Comparison of ENCODE assay signal across 9 cellular contexts in genomic region chr9:34988218-34989055, GRCh38. TPM values are rescaled to one million over a fixed set of nuclear protein-coding genes. Genes with fewer than 3 reads are reported as not detected.
DNase-seq lines count a peak whose midpoint lies in the region; ATAC-seq and TF ChIP-seq lines count a peak whose summit lies in the region.
"Had no signal": no experiment of that assay in that cellular context is flagged by ENCODE, and none has a peak within 500 bp of the region (broad histone marks: within the 10 kb centered on the region; RNA-seq: fewer than 3 reads in every experiment).

No MANE protein-coding gene starts in this region.

- H3K4me3 Mint-ChIP-seq in naive thymus-derived CD8-positive, alpha-beta T cell, result peak overlapping the region; percentile 88 to 99 (median 96)

- H3K9me3 ChIP-seq in tibial nerve, result no peaks in the 10 kb centered on the region

- WGBS in tibial nerve, 2 donors, result 13 to 15% methylated on average over 29 of the region's 29 CpGs

- H3K27me3 Mint-ChIP-seq in naive thymus-derived CD8-positive, alpha-beta T cell, result peaks cover 0 to 2% (median 0%) of the 10 kb centered on the region in 5 donors

- H3K4me1 ChIP-seq in tibial nerve, result peaks cover 0 to 44% (median 31%) of the 10 kb centered on the region in 4 donors

- intact Hi-C loops in Right ventricle myocardium inferior (cut with DNase I) (loop anchor here (2.0 kb wide), 1 partner anchor 84 kb away; the partner anchor contains the start of gene VCP), cardiac septum (cut with DNase I) (loop anchor here (10.0 kb wide), 2 partner anchors 234 to 284 kb away; no protein-coding TSS in a partner anchor)

- peak overlapping the region; percentile 87 to 96 (median 94) for H3K27ac Mint-ChIP-seq in naive thymus-derived CD8-positive, alpha-beta T cell

- H3K9me3 Mint-ChIP-seq in naive thymus-derived CD8-positive, alpha-beta T cell, result no peaks in the 10 kb centered on the region

- TF ChIP-seq POLR2A in tibial nerve (IDR thresholded peaks at IDR 0.05), result no peak

- H3K4me3 ChIP-seq in epithelial cell of esophagus (ENCODE audit: low read length) (peak overlapping the region; percentile 63), tibial nerve (peak overlapping the region; percentile 45 to 75 (median 65))

- TF ChIP-seq EP300 in tibial nerve (IDR thresholded peaks at IDR 0.05), result no peak

- TF ChIP-seq CTCF in epithelial cell of esophagus (IDR thresholded peaks at IDR 0.05; ENCODE audit: insufficient read depth, low read depth, low read length, missing control alignments), result no peak
- no peak for TF ChIP-seq CTCF in tibial nerve (IDR thresholded peaks at IDR 0.05)

- H3K27me3 ChIP-seq in tibial nerve, result no peaks in the 10 kb centered on the region

- H3K36me3 ChIP-seq in tibial nerve, result no peaks in the 10 kb centered on the region

- DNase-seq in Right ventricle myocardium inferior (ENCODE audit: missing footprints), result peak; percentile 73
- no peak for DNase-seq in cardiac septum (ENCODE audit: low spot score)
- DNase-seq in activated CD4-positive, alpha-beta T cell treated with anti-CD3 and anti-CD28 coated beads, Interleukin-2, amount 50 U/mL, for 1 hour, result peak; percentile 49
- no peak for DNase-seq in epithelial cell of esophagus (ENCODE audit: low read depth)
- DNase-seq in naive thymus-derived CD8-positive, alpha-beta T cell, result peak in 9 of 10 donors; percentile 20 to 78 (median 35)
- no peak for DNase-seq in tibial nerve (ENCODE audit: low spot score in 2 of 2)

- no peaks in the 10 kb centered on the region for H3K36me3 Mint-ChIP-seq in naive thymus-derived CD8-positive, alpha-beta T cell

- peaks cover 33 to 75% (median 65%) of the 10 kb centered on the region in 4 donors for H3K4me1 Mint-ChIP-seq in naive thymus-derived CD8-positive, alpha-beta T cell

- POLR2A ChIA-PET in naive thymus-derived CD8-positive, alpha-beta T cell (lab: Charles Lee), result interaction anchor here (0.6 to 0.8 kb wide), 2 partner anchors 24 to 148 kb away, joined by 3 read pairs; no protein-coding TSS in a partner anchor

- ATAC-seq in Right ventricle myocardium inferior (peak; percentile 0), GM18873 (IDR thresholded peaks at IDR 0.05; ENCODE audit: low FRiP score, unreplicated experiment) (no peak), HG03439 (IDR thresholded peaks at IDR 0.05; ENCODE audit: unreplicated experiment) (no peak)
- peak in 1 of 2 donors; percentile 1 for ATAC-seq in naive thymus-derived CD8-positive, alpha-beta T cell

- H3K27ac ChIP-seq in tibial nerve, result peak overlapping the region; percentile 73 to 98 (median 78)

RNA-seq across cellular contexts. Expression of gene DNAJB5, which starts 1.1 kb away (rescaled TPM):
- total RNA-seq in Right ventricle myocardium inferior (66.5 TPM), cardiac septum (133 TPM), tibial nerve (10 to 100 TPM in 1 of 4 donors, 1 to 10 TPM in 3; 4.5 to 11.2 (median 9.0) TPM)
- total RNA-seq in naive thymus-derived CD8-positive, alpha-beta T cell, result 1 to 10 TPM; 1.9 to 2.0 TPM
- polyA plus RNA-seq in naive thymus-derived CD8-positive, alpha-beta T cell, result 1 to 10 TPM in 2 of 3 donors, under 1 TPM in 1; 0.47 to 2.0 (median 1.8) TPM

RNA-seq across cellular contexts. Expression of gene PHF24, which starts 30.4 kb away (rescaled TPM):
- total RNA-seq in Right ventricle myocardium inferior (0.22 TPM), cardiac septum (0.57 TPM), tibial nerve (1 to 10 TPM in 1 of 4 donors, under 1 TPM in 3; 0.21 to 1.2 (median 0.63) TPM)
- not detected for total RNA-seq in naive thymus-derived CD8-positive, alpha-beta T cell
- polyA plus RNA-seq in naive thymus-derived CD8-positive, alpha-beta T cell, result not detected
- total RNA-seq: lung microvascular endothelial cell had no signal

Comparison
In these comparisons a context has a peak if more than half of its experiments do, and no peak if none do; other contexts are left out.
1. DNase-seq: peak in Right ventricle myocardium inferior (single experiment), activated CD4-positive, alpha-beta T cell treated with anti-CD3 and anti-CD28 coated beads, Interleukin-2, amount 50 U/mL, for 1 hour (single experiment) and naive thymus-derived CD8-positive, alpha-beta T cell (9 of 10); none in cardiac septum (single experiment), epithelial cell of esophagus (single experiment) and tibial nerve (0 of 2).